In the genomic region with DNA sequence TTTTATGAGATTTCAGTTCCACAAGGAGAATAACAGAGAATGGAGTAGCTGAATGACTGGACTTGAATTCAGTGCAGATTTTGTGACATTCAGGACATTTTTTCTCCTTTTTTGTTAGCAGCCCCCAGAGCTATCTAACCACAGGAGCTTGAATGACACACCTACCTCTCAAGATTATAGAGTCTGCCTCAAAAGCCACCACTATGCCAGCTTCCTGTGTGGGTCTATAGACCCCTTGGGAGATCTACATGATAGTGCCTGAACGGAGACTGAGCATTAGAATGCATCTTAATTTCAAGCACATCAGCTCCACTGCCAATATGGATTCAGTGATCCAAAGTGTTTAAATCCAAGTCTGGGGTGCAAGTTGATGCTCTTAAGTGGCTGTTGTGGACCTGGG, we compare ENCODE assay signal across 34 cellular contexts.
"Had no signal": no experiment of that assay in that cellular context is flagged by ENCODE, and none has a peak within 500 bp of the region (broad histone marks: within the 10 kb centered on the region; RNA-seq: fewer than 3 reads in every experiment).

No MANE protein-coding gene starts in this region.

- H3K36me3 Mint-ChIP-seq: activated naive CD8-positive, alpha-beta T cell had no signal

- H3K27me3 Mint-ChIP-seq: activated naive CD8-positive, alpha-beta T cell had no signal

- H3K27me3 ChIP-seq: brain microvascular endothelial cell had no signal

- H3K27ac ChIP-seq: brain microvascular endothelial cell, epithelial cell of prostate, heart left ventricle, WERI-Rb-1 had no signal

- ATAC-seq: activated CD4-positive, CD25-positive, alpha-beta regulatory T cell treated with anti-CD3 and anti-CD28 coated beads, Interleukin-2, amount 50 U/mL, for 24 hours; activated T-cell treated with anti-CD3 and anti-CD28 coated beads, Interleukin-2, amount 50 U/mL, for 72 hours; heart left ventricle; T-helper 17 cell had no signal

- H3K4me1 Mint-ChIP-seq: activated B cell treated with CpG ODN at 0.5 μM for 24 hours had no signal

- H3K36me3 ChIP-seq: brain microvascular endothelial cell, heart left ventricle, WERI-Rb-1 had no signal

- FAIRE-seq: astrocyte, bronchial epithelial cell, colon, endometrium, endothelial cell of umbilical vein, frontal cortex had no signal

- H3K27ac Mint-ChIP-seq: activated B cell treated with CpG ODN at 0.5 μM for 24 hours; activated naive CD8-positive, alpha-beta T cell; activated T-cell treated with anti-CD3 and anti-CD28 coated beads, Interleukin-2, amount 50 U/mL, for 24 hours; activated T-cell treated with anti-CD3 and anti-CD28 coated beads, Interleukin-2, amount 50 U/mL, for 72 hours; T-helper 17 cell; T-helper 2 cell treated with Interferon-gamma antibody and Interleukin-4, amounts not matched to agents 5 μg/mL and 100 μg/mL, for 36 hours had no signal

- H3K4me3 ChIP-seq: heart left ventricle had no signal

- H3K4me3 Mint-ChIP-seq: activated B cell treated with CpG ODN at 0.5 μM for 24 hours; activated naive CD8-positive, alpha-beta T cell; activated T-cell treated with anti-CD3 and anti-CD28 coated beads, Interleukin-2, amount 50 U/mL, for 24 hours; activated T-cell treated with anti-CD3 and anti-CD28 coated beads, Interleukin-2, amount 50 U/mL, for 72 hours; central memory CD8-positive, alpha-beta T cell; T-helper 17 cell; T-helper 2 cell treated with Interferon-gamma antibody and Interleukin-4, amounts not matched to agents 5 μg/mL and 100 μg/mL, for 36 hours had no signal

- DNase-seq: activated B cell treated with CpG ODN at 0.5 μM for 24 hours; activated CD4-positive, alpha-beta T cell treated with anti-CD3 and anti-CD28 coated beads for 48 hours; activated CD4-positive, alpha-beta T cell treated with anti-CD3 and anti-CD28 coated beads, Interleukin-2, amount 50 U/mL, for 1 hour; activated CD4-positive, alpha-beta T cell treated with anti-CD3 and anti-CD28 coated beads, Interleukin-2, amount 50 U/mL, for 48 hours; activated CD8-positive, alpha-beta memory T cell treated with anti-CD3 and anti-CD28 coated beads, Interleukin-2, amount 50 U/mL, for 48 hours; activated gamma-delta T cell; activated naive CD4-positive, alpha-beta T cell treated with anti-CD3 and anti-CD28 coated beads, Interleukin-2, amount 50 U/mL, for 16 hours; activated naive CD4-positive, alpha-beta T cell treated with Interleukin-2 at 50 U/mL for 16 hours; activated T-cell treated with anti-CD3 and anti-CD28 coated beads for 4 hours; activated T-cell treated with anti-CD3 and anti-CD28 coated beads, Interleukin-2, amount 50 U/mL, for 24 hours; activated T-cell treated with anti-CD3 and anti-CD28 coated beads, Interleukin-2, amount 50 U/mL, for 72 hours; amniotic stem cell; anterior cingulate cortex; brain microvascular endothelial cell; cortex of kidney; effector CD8-positive, alpha-beta T cell; foreskin fibroblast; glutamatergic neuron; heart left ventricle; hypothalamus; T-helper 17 cell; T1000; WERI-Rb-1 had no signal
